In the genomic region with DNA sequence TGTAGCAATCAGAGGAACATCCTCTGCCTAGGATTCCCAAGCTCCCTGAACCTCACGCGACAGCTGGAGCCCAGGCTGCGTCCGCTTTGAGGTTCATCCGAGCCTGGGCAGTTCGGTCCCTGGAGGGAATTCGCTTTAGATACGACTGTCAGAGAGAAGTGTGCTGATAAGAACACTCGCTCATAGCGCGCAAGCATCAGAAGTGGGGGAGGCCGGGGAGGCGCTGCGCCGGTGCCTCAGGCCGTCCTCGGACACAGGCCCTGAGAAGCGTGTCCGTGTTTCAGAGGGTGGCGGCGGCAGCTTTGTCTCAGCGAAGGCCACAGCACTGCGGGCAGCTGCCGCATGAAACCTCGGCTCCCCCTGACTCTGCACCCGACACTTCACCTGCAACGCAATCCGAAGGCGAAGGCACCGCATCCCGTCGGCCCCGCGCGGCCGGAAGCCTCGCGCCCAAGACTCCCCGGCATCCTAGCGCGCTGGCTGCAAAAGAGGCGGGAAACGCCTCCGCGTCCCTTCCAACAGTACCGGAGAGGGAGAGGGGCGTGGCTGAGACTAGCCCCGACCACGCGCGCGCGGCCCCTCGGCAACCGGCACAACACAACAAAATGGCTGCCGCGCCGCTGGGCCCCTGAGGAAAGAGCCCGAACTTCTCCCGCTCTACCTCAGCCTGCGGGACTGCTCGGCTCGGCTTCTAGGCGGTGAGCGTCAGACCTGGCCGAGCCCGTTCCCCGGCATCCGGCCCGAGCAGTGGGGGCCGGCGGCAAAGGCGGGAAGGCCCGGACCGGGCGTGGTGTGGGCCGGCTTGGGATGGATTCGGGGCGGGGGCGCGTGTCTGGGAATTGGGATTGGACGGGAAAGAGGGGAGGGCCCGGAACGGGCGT, we compare ENCODE assay signal across 1 cellular context.
TF ChIP-seq lines count a peak whose summit lies in the region.

A gene with protein sequence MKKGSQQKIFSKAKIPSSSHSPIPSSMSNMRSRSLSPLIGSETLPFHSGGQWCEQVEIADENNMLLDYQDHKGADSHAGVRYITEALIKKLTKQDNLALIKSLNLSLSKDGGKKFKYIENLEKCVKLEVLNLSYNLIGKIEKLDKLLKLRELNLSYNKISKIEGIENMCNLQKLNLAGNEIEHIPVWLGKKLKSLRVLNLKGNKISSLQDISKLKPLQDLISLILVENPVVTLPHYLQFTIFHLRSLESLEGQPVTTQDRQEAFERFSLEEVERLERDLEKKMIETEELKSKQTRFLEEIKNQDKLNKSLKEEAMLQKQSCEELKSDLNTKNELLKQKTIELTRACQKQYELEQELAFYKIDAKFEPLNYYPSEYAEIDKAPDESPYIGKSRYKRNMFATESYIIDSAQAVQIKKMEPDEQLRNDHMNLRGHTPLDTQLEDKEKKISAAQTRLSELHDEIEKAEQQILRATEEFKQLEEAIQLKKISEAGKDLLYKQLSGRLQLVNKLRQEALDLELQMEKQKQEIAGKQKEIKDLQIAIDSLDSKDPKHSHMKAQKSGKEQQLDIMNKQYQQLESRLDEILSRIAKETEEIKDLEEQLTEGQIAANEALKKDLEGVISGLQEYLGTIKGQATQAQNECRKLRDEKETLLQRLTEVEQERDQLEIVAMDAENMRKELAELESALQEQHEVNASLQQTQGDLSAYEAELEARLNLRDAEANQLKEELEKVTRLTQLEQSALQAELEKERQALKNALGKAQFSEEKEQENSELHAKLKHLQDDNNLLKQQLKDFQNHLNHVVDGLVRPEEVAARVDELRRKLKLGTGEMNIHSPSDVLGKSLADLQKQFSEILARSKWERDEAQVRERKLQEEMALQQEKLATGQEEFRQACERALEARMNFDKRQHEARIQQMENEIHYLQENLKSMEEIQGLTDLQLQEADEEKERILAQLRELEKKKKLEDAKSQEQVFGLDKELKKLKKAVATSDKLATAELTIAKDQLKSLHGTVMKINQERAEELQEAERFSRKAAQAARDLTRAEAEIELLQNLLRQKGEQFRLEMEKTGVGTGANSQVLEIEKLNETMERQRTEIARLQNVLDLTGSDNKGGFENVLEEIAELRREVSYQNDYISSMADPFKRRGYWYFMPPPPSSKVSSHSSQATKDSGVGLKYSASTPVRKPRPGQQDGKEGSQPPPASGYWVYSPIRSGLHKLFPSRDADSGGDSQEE (N-terminal part only) (plus strand): TSS at position 586 of the 881 bp plus-strand sequence. CDS start 13,372 bp downstream, outside the sequence.

TF ChIP-seq in HepG2, 621 proteins besides CTCF, POLR2A, EP300 and RAD21 (continued from another document and continues in another):
- TF ChIP-seq, protein P1, sequence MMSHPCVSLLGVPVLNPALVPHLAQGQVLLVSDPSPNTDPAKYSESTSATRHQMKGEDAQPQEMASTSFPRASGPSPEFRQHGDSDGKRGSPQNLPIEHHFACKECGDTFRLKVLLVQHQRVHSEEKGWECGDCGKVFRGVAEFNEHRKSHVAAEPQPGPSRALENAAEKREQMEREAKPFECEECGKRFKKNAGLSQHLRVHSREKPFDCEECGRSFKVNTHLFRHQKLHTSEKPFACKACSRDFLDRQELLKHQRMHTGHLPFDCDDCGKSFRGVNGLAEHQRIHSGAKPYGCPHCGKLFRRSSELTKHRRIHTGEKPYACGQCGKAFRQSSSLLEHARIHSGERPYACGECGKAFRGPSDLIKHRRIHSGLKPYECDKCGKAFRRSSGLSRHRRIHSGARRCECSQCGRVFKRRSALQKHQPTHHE (CRISPR knock-in tag; IDR thresholded peaks at IDR 0.05; ENCODE audit: borderline replicate concordance), result peak; percentile 95; the same call in 1 of the 2 replicates
- TF ChIP-seq ZSCAN31 (CRISPR knock-in tag; IDR thresholded peaks at IDR 0.05; ENCODE audit: low read depth), result peak; percentile 97
- TF ChIP-seq, protein P2, sequence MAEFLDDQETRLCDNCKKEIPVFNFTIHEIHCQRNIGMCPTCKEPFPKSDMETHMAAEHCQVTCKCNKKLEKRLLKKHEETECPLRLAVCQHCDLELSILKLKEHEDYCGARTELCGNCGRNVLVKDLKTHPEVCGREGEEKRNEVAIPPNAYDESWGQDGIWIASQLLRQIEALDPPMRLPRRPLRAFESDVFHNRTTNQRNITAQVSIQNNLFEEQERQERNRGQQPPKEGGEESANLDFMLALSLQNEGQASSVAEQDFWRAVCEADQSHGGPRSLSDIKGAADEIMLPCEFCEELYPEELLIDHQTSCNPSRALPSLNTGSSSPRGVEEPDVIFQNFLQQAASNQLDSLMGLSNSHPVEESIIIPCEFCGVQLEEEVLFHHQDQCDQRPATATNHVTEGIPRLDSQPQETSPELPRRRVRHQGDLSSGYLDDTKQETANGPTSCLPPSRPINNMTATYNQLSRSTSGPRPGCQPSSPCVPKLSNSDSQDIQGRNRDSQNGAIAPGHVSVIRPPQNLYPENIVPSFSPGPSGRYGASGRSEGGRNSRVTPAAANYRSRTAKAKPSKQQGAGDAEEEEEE (CRISPR knock-in tag; IDR thresholded peaks at IDR 0.05; ENCODE audit: borderline replicate concordance), result no peak
- peak; percentile 49 to 95; a peak in 2 of 4 replicates for TF ChIP-seq KLF16 (CRISPR knock-in tag; IDR thresholded peaks at IDR 0.05)
- TF ChIP-seq, protein P3, sequence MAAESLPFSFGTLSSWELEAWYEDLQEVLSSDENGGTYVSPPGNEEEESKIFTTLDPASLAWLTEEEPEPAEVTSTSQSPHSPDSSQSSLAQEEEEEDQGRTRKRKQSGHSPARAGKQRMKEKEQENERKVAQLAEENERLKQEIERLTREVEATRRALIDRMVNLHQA (CRISPR knock-in tag; IDR thresholded peaks at IDR 0.05), result peak; percentile 17; the same call in 1 of the 2 replicates
- peak; percentile 74 for TF ChIP-seq ZFP41 (CRISPR knock-in tag; IDR thresholded peaks at IDR 0.05; ENCODE audit: borderline replicate concordance)
- TF ChIP-seq, protein P4, sequence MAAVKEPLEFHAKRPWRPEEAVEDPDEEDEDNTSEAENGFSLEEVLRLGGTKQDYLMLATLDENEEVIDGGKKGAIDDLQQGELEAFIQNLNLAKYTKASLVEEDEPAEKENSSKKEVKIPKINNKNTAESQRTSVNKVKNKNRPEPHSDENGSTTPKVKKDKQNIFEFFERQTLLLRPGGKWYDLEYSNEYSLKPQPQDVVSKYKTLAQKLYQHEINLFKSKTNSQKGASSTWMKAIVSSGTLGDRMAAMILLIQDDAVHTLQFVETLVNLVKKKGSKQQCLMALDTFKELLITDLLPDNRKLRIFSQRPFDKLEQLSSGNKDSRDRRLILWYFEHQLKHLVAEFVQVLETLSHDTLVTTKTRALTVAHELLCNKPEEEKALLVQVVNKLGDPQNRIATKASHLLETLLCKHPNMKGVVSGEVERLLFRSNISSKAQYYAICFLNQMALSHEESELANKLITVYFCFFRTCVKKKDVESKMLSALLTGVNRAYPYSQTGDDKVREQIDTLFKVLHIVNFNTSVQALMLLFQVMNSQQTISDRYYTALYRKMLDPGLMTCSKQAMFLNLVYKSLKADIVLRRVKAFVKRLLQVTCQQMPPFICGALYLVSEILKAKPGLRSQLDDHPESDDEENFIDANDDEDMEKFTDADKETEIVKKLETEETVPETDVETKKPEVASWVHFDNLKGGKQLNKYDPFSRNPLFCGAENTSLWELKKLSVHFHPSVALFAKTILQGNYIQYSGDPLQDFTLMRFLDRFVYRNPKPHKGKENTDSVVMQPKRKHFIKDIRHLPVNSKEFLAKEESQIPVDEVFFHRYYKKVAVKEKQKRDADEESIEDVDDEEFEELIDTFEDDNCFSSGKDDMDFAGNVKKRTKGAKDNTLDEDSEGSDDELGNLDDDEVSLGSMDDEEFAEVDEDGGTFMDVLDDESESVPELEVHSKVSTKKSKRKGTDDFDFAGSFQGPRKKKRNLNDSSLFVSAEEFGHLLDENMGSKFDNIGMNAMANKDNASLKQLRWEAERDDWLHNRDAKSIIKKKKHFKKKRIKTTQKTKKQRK (IDR thresholded peaks at IDR 0.05; ENCODE audit: low read length), result no peak
- TF ChIP-seq SMARCE1 (IDR thresholded peaks at IDR 0.05; ENCODE audit: borderline replicate concordance), result no peak
- TF ChIP-seq HDAC1 (CRISPR knock-in tag; IDR thresholded peaks at IDR 0.05), result peak; percentile 97
- TF ChIP-seq ZNF672 (CRISPR knock-in tag; IDR thresholded peaks at IDR 0.05), result 0 out of 2 replicates have a peak, but pooled peaks have one; percentile 29
- no peak for TF ChIP-seq ZNF44 (CRISPR knock-in tag; IDR thresholded peaks at IDR 0.05)
- TF ChIP-seq ZNF720 (CRISPR knock-in tag; IDR thresholded peaks at IDR 0.05), result no peak
- peak; percentile 83 for TF ChIP-seq FOXJ3 (CRISPR knock-in tag; IDR thresholded peaks at IDR 0.05; ENCODE audit: borderline replicate concordance)
- no peak for TF ChIP-seq NFE2L2 (IDR thresholded peaks at IDR 0.05; ENCODE audit: low read length)
- no peak for TF ChIP-seq SUZ12 (IDR thresholded peaks at IDR 0.05; ENCODE audit: low read depth, low read length)
- TF ChIP-seq ZNF224 (CRISPR knock-in tag; IDR thresholded peaks at IDR 0.05), result peak; percentile 98; the same call in 1 of the 2 replicates
- no peak; the same call in 1 of the 2 replicates for TF ChIP-seq ZSCAN25 (CRISPR knock-in tag; IDR thresholded peaks at IDR 0.05)
- peak; percentile 88 for TF ChIP-seq ZNF367 (CRISPR knock-in tag; IDR thresholded peaks at IDR 0.05; ENCODE audit: borderline replicate concordance)
- TF ChIP-seq REL (CRISPR knock-in tag; conservative IDR thresholded peaks at IDR 0.05), result peak; percentile 79
- TF ChIP-seq PHF5A (CRISPR knock-in tag; IDR thresholded peaks at IDR 0.05; ENCODE audit: low read depth, unreplicated experiment), result peak; percentile 28
- peak; percentile 74; the same call in 1 of the 2 replicates for TF ChIP-seq SALL2 (CRISPR knock-in tag; IDR thresholded peaks at IDR 0.05)
- peak; percentile 91 for TF ChIP-seq IKZF4 (CRISPR knock-in tag; IDR thresholded peaks at IDR 0.05; ENCODE audit: borderline replicate concordance, low read depth, not compliant biosample characterization)
- TF ChIP-seq, protein P5, sequence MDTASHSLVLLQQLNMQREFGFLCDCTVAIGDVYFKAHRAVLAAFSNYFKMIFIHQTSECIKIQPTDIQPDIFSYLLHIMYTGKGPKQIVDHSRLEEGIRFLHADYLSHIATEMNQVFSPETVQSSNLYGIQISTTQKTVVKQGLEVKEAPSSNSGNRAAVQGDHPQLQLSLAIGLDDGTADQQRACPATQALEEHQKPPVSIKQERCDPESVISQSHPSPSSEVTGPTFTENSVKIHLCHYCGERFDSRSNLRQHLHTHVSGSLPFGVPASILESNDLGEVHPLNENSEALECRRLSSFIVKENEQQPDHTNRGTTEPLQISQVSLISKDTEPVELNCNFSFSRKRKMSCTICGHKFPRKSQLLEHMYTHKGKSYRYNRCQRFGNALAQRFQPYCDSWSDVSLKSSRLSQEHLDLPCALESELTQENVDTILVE (CRISPR knock-in tag; IDR thresholded peaks at IDR 0.05), result peak; percentile 75
- TF ChIP-seq ZNF253 (CRISPR knock-in tag; IDR thresholded peaks at IDR 0.05; ENCODE audit: borderline replicate concordance), result peak; percentile 97
- TF ChIP-seq, protein P6, sequence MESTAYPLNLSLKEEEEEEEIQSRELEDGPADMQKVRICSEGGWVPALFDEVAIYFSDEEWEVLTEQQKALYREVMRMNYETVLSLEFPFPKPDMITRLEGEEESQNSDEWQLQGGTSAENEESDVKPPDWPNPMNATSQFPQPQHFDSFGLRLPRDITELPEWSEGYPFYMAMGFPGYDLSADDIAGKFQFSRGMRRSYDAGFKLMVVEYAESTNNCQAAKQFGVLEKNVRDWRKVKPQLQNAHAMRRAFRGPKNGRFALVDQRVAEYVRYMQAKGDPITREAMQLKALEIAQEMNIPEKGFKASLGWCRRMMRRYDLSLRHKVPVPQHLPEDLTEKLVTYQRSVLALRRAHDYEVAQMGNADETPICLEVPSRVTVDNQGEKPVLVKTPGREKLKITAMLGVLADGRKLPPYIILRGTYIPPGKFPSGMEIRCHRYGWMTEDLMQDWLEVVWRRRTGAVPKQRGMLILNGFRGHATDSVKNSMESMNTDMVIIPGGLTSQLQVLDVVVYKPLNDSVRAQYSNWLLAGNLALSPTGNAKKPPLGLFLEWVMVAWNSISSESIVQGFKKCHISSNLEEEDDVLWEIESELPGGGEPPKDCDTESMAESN (CRISPR knock-in tag; conservative IDR thresholded peaks at IDR 0.05), result peak; percentile 98
- no peak for TF ChIP-seq ZKSCAN1 (IDR thresholded peaks at IDR 0.05; ENCODE audit: low read length)
- TF ChIP-seq, protein P7, sequence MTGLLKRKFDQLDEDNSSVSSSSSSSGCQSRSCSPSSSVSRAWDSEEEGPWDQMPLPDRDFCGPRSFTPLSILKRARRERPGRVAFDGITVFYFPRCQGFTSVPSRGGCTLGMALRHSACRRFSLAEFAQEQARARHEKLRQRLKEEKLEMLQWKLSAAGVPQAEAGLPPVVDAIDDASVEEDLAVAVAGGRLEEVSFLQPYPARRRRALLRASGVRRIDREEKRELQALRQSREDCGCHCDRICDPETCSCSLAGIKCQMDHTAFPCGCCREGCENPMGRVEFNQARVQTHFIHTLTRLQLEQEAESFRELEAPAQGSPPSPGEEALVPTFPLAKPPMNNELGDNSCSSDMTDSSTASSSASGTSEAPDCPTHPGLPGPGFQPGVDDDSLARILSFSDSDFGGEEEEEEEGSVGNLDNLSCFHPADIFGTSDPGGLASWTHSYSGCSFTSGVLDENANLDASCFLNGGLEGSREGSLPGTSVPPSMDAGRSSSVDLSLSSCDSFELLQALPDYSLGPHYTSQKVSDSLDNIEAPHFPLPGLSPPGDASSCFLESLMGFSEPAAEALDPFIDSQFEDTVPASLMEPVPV (CRISPR knock-in tag; IDR thresholded peaks at IDR 0.05), result peak; percentile 87
- TF ChIP-seq, protein P8, sequence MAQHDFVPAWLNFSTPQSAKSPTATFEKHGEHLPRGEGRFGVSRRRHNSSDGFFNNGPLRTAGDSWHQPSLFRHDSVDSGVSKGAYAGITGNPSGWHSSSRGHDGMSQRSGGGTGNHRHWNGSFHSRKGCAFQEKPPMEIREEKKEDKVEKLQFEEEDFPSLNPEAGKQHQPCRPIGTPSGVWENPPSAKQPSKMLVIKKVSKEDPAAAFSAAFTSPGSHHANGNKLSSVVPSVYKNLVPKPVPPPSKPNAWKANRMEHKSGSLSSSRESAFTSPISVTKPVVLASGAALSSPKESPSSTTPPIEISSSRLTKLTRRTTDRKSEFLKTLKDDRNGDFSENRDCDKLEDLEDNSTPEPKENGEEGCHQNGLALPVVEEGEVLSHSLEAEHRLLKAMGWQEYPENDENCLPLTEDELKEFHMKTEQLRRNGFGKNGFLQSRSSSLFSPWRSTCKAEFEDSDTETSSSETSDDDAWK (CRISPR knock-in tag; IDR thresholded peaks at IDR 0.05), result no peak
- TF ChIP-seq ZNF33A (CRISPR knock-in tag; IDR thresholded peaks at IDR 0.05; ENCODE audit: borderline replicate concordance), result peak; percentile 86; the same call in 1 of the 2 replicates
- no peak for TF ChIP-seq ATF7 (IDR thresholded peaks at IDR 0.05)
- no peak for TF ChIP-seq ATF7 (CRISPR knock-in tag; IDR thresholded peaks at IDR 0.05)
